8 cellular contexts compared by ENCODE assay signal in the genomic region with DNA sequence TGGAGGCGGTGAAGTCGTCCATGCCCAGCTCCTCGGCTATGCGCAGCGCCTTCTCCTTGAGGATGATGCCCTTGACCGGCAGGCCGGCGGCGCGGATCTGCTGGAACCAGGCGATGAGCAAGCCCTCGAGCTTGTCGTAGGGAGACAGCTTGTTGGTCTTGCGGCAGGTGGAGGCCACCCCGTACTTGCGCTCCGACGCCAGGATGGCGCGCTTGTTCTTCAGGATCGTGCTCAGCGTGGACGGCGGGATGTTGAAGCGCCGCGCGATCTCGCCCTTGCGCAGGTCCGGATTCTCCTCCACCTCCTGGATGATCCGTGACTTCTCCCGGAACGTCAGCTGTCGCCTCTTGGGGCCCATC. TPM values are rescaled to one million over a fixed set of nuclear protein-coding genes. Genes with fewer than 3 reads are reported as not detected.
A peak's percentile ranks its signal among the peaks of the same experiment; 100 is the strongest.
DNase-seq lines count a peak whose midpoint lies in the region; ATAC-seq, FAIRE-seq and TF ChIP-seq lines count a peak whose summit lies in the region.

No MANE protein-coding gene starts in this region.

- H3K27ac ChIP-seq in GM12878 (ENCODE audit: control insufficient read depth, insufficient read depth) (peak overlapping the region; percentile 50), iPS-20b (ENCODE audit: low read length) (no peak overlapping the region), smooth muscle cell (ENCODE audit: low read depth) (no peak overlapping the region)

- no peaks in the 10 kb centered on the region for H3K36me3 ChIP-seq in GM12878 (ENCODE audit: control insufficient read depth in 2 of 2, insufficient read depth in 2 of 2, low read length in 1 of 2)
- peaks cover 7% of the 10 kb centered on the region; the same call in 1 of the 2 replicates for H3K36me3 ChIP-seq in iPS-20b (ENCODE audit: insufficient read depth, low read depth, low read length)
- no peaks in the 10 kb centered on the region for H3K36me3 ChIP-seq in smooth muscle cell (ENCODE audit: low read depth)

- TF ChIP-seq RAD21 in GM12878 (IDR thresholded peaks at IDR 0.05; ENCODE audit: insufficient read depth, low read depth, low read length) = no peak

- peak; percentile 57; the same call in 1 of the 2 replicates for TF ChIP-seq POLR2A in GM12878 (IDR thresholded peaks at IDR 0.05; ENCODE audit: low read depth, low read length)

- ATAC-seq in HG03039 (IDR thresholded peaks at IDR 0.05; ENCODE audit: unreplicated experiment) = peak; percentile 1
- peak; percentile 10; the same call in 2 of the 3 replicates for ATAC-seq in GM12878

- RAD21 ChIA-PET in GM12878 (lab: Charles Lee; ENCODE audit: unreplicated experiment) = interaction anchor here (1.0 to 5.2 kb wide), 12 partner anchors 9 to 299 kb away, joined by 3 to 31 read pairs (median 4); a partner anchor contains a TSS

- peak overlapping the region; percentile 74 for H3K9ac ChIP-seq in GM12878 (ENCODE audit: control insufficient read depth, insufficient read depth, low read length)
- peak overlapping the region; percentile 80 for H3K9ac ChIP-seq in iPS-20b (ENCODE audit: low read depth, low read length)
- H3K9ac ChIP-seq in smooth muscle cell (ENCODE audit: low read depth) = no peak overlapping the region

- peaks cover 16% of the 10 kb centered on the region for H3F3A ChIP-seq in smooth muscle cell (ENCODE audit: low read depth)

- in situ Hi-C loops in ACHN (cut with HindIII; ENCODE audit: low pct_ligation_motif_present, low pct_unique_long_range_greater_than_20kb, low sequenced_read_pairs) (no loop called here), GM13976 (cut with MboI; ENCODE audit: low sequenced_read_pairs, unreplicated experiment) (no loop called here), GM12878 (cut with MboI) (no loop called here)

- peaks cover 17% of the 10 kb centered on the region for H3K4me1 ChIP-seq in GM12878 (ENCODE audit: control insufficient read depth, insufficient read depth, low read length)
- peaks cover 9% of the 10 kb centered on the region; the same call in 1 of the 2 replicates for H3K4me1 ChIP-seq in iPS-20b (ENCODE audit: insufficient read depth, low read length)
- H3K4me1 ChIP-seq in smooth muscle cell (ENCODE audit: low read depth) = peaks cover 6% of the 10 kb centered on the region

- peak overlapping the region; percentile 72 for H3K4me2 ChIP-seq in GM12878 (ENCODE audit: control insufficient read depth, insufficient read depth)
- peak overlapping the region; percentile 94 for H3K4me2 ChIP-seq in smooth muscle cell

- H3K9me3 ChIP-seq in GM12878 (replicated peaks; ENCODE audit: control insufficient read depth, insufficient read depth, low read length) (no peaks in the 10 kb centered on the region), iPS-20b (ENCODE audit: insufficient read depth, low read depth, low read length) (no peaks in the 10 kb centered on the region), smooth muscle cell (replicated peaks; ENCODE audit: low read depth) (no peaks in the 10 kb centered on the region)

- no TSS peak for BruUV-seq in GM12878 (replicated peaks; lab: Mats Ljungman, UMichigan)

- H3K4me3 ChIP-seq in GM12878 (peak overlapping the region; percentile 82), iPS-20b (ENCODE audit: low read length) (peak overlapping the region; percentile 83), smooth muscle cell (peak overlapping the region; percentile 62)

- no peak for TF ChIP-seq EP300 in GM12878 (IDR thresholded peaks at IDR 0.05; ENCODE audit: borderline replicate concordance in 1 of 2, control insufficient read depth in 1 of 2, low read depth in 2 of 2, low read length in 2 of 2)

- H3K79me2 ChIP-seq in GM12878 (ENCODE audit: control insufficient read depth, insufficient read depth, low read length) (peaks cover 14% of the 10 kb centered on the region), smooth muscle cell (ENCODE audit: low read depth) (peaks cover 24% of the 10 kb centered on the region)

- H3K27me3 ChIP-seq in GM12878 (replicated peaks in 1 of 2; ENCODE audit: control insufficient read depth in 2 of 2, insufficient read depth in 2 of 2, low read length in 1 of 2) = no peaks in the 10 kb centered on the region
- peaks cover 14% of the 10 kb centered on the region for H3K27me3 ChIP-seq in iPS-20b (ENCODE audit: insufficient read depth, low read length)
- no peaks in the 10 kb centered on the region for H3K27me3 ChIP-seq in smooth muscle cell (ENCODE audit: low read depth)

- CTCF ChIA-PET in GM12878 (lab: Yijun Ruan, JAX) = interaction anchor here (1.1 to 4.8 kb wide), 8 partner anchors 18 to 299 kb away, joined by 4 to 85 read pairs (median 10); a partner anchor contains a TSS

- 9% methylated on average over 33 of the region's 35 CpGs for WGBS in GM12878 (ENCODE audit: insufficient coverage, insufficient replicate concordance, low lambda C conversion rate, missing lambda C conversion rate)
- 4% methylated on average over 24 of the region's 35 CpGs for WGBS in smooth muscle cell (ENCODE audit: low lambda C conversion rate)

- TF ChIP-seq CTCF in GM13976 (IDR thresholded peaks at IDR 0.05; ENCODE audit: borderline replicate concordance, control extremely low read depth, extremely low read depth, insufficient read depth, missing control alignments) (no peak), GM12878 (IDR thresholded peaks at IDR 0.05 in 2 of 3, conservative IDR thresholded peaks at IDR 0.05 in 1 of 3; ENCODE audit: control insufficient read depth in 2 of 3, extremely low read depth in 1 of 3, insufficient read depth in 1 of 3, low read depth in 3 of 3, low read length in 3 of 3) (no peak), smooth muscle cell (IDR thresholded peaks at IDR 0.05; ENCODE audit: borderline replicate concordance, insufficient read depth, poor library complexity, severe bottlenecking) (no peak)

- POLR2A ChIA-PET in GM12878 (lab: Charles Lee) = interaction anchor here (1.0 to 2.4 kb wide), 3 partner anchors 14 to 58 kb away, joined by 3 to 12 read pairs (median 5); a partner anchor contains a TSS

- intact Hi-C loops in GM12878 (cut with micrococcal nuclease; ENCODE audit: unreplicated experiment) = loop anchor here (2.0 to 10.0 kb wide), 3 partner anchors 69 to 296 kb away; a partner anchor contains a TSS

- H2AFZ ChIP-seq in GM12878 (ENCODE audit: control insufficient read depth, low read depth, low read length) = peak overlapping the region; percentile 55
- H2AFZ ChIP-seq in smooth muscle cell (ENCODE audit: low read depth) = no peak overlapping the region

- DNase-seq in ACHN (peak; percentile 54), GM13976 (ENCODE audit: low spot score) (peak; percentile 60), GM12878 (ENCODE audit: low read depth, low spot score) (no peak), smooth muscle cell (lab: John Stamatoyannopoulos, UW; ENCODE audit: unreplicated experiment) (no peak), NAMALWA (ENCODE audit: low spot score) (no peak)

- H4K20me1 ChIP-seq in GM12878 (ENCODE audit: control insufficient read depth, insufficient read depth) = no peaks in the 10 kb centered on the region
- H4K20me1 ChIP-seq in smooth muscle cell (ENCODE audit: low read depth) = peaks cover 35% of the 10 kb centered on the region

- FAIRE-seq in GM12878 (lab: Jason Lieb, UNC) = no peak

- SMC1A ChIA-PET in GM12878 (lab: Charles Lee; ENCODE audit: uncharacterized antibody, unreplicated experiment) = interaction anchor here (0.8 to 4.6 kb wide), 5 partner anchors 9 to 299 kb away, joined by 3 to 43 read pairs (median 4); a partner anchor contains a TSS

RNA-seq across cellular contexts. Expression of a gene that starts 0.4 kb away (rescaled TPM):
- polyA plus RNA-seq in PFSK-1 (2012; ENCODE audit: insufficient read length, low read depth) = 141 TPM
- total RNA-seq in GM12878 (2013; cell fraction: nucleolus; rRNA removed) = 8.8 and 11.3 TPM in 2 replicates
- 56.6 and 68.6 TPM in 2 replicates for total RNA-seq in GM12878 (2014; rRNA removed)
- total RNA-seq in GM12878 (2014; rRNA removed; fragmentation: Illumina TruSeq; extraction: Trizol) = 24.4 and 27.6 TPM in 2 replicates
- 68.3 and 71.2 TPM in 2 replicates for total RNA-seq in GM12878 (2021)
- 12.5 TPM for polyA plus RNA-seq in GM12878 (2011; ENCODE audit: low read depth)
- polyA plus RNA-seq in GM12878 (2011; rRNA removed) = 4.3 and 7.1 TPM in 2 replicates
- 8.8 and 12.2 TPM in 2 replicates for polyA plus RNA-seq in GM12878 (2011; cell fraction: cytosol; rRNA removed)
- 9.5 and 12.9 TPM in 2 replicates for polyA plus RNA-seq in GM12878 (2011; cell fraction: nucleus; rRNA removed)
- polyA plus RNA-seq in GM12878 (2012) = 24.5 and 35.6 TPM in 2 replicates
- polyA plus RNA-seq in GM12878 (2014; fragmentation: Illumina TruSeq; extraction: Trizol) = 10.9 and 20.9 TPM in 2 replicates
- polyA plus RNA-seq in GM12878 (2014; fragmentation: Nextera tagmentation; extraction: Ambion mirVana) = under 1 TPM; 0.16 to 0.29 TPM
- polyA plus RNA-seq in GM12878 (2014; rRNA removed) = 35.5 and 44.8 TPM in 2 replicates
- polyA plus RNA-seq in GM12878 (2016; fragmentation: Nextera tagmentation; extraction: Ambion mirVana) = 1 to 10 TPM; 1.6 to 2.4 TPM
- 8.2 and 15.1 TPM in 2 replicates for polyA minus RNA-seq in GM12878 (2011; rRNA and poly(A)+ RNA removed)
- polyA minus RNA-seq in GM12878 (2011; cell fraction: cytosol; rRNA and poly(A)+ RNA removed) = 8.4 and 9.0 TPM in 2 replicates
- polyA minus RNA-seq in GM12878 (2011; cell fraction: nucleus; rRNA and poly(A)+ RNA removed) = 7.0 and 12.8 TPM in 2 replicates
- total RNA-seq in smooth muscle cell = 23.6 TPM in 2 replicates
- 10.4 and 13.4 TPM in 2 replicates for polyA plus RNA-seq in smooth muscle cell

RNA-seq across cellular contexts. Expression of a gene that starts 4.9 kb away (rescaled TPM):
- 0.29 TPM for polyA plus RNA-seq in PFSK-1 (2012; ENCODE audit: insufficient read length, low read depth)
- not detected in 2 replicates for total RNA-seq in GM12878 (2013; cell fraction: nucleolus; rRNA removed)
- total RNA-seq in GM12878 (2014; rRNA removed) = not detected in 2 replicates
- total RNA-seq in GM12878 (2014; rRNA removed; fragmentation: Illumina TruSeq; extraction: Trizol) = not detected in 2 replicates
- not detected in 2 replicates for total RNA-seq in GM12878 (2021)
- polyA plus RNA-seq in GM12878 (2011; ENCODE audit: low read depth) = not detected
- not detected in 2 replicates for polyA plus RNA-seq in GM12878 (2011; rRNA removed)
- not detected in 2 replicates for polyA plus RNA-seq in GM12878 (2011; cell fraction: cytosol; rRNA removed)
- 0.18 and 0.29 TPM in 2 replicates for polyA plus RNA-seq in GM12878 (2011; cell fraction: nucleus; rRNA removed)
- polyA plus RNA-seq in GM12878 (2012) = 0.09 TPM in 1 of 2 replicates, not detected in the other
- not detected in 2 replicates for polyA plus RNA-seq in GM12878 (2014; fragmentation: Illumina TruSeq; extraction: Trizol)
- polyA plus RNA-seq in GM12878 (2014; fragmentation: Nextera tagmentation; extraction: Ambion mirVana) = not detected
- polyA plus RNA-seq in GM12878 (2014; rRNA removed) = 0.06 and 0.12 TPM in 2 replicates
- polyA plus RNA-seq in GM12878 (2016; fragmentation: Nextera tagmentation; extraction: Ambion mirVana) = not detected
- not detected in 2 replicates for polyA minus RNA-seq in GM12878 (2011; rRNA and poly(A)+ RNA removed)
- not detected in 2 replicates for polyA minus RNA-seq in GM12878 (2011; cell fraction: cytosol; rRNA and poly(A)+ RNA removed)
- 0.12 TPM in 1 of 2 replicates, not detected in the other for polyA minus RNA-seq in GM12878 (2011; cell fraction: nucleus; rRNA and poly(A)+ RNA removed)
- total RNA-seq in smooth muscle cell = 0.36 and 0.72 TPM in 2 replicates
- polyA plus RNA-seq in smooth muscle cell = 0.32 and 0.47 TPM in 2 replicates

RNA-seq across cellular contexts. Expression of a gene that starts 10.0 kb away (rescaled TPM):
- polyA plus RNA-seq in PFSK-1 (2012; ENCODE audit: insufficient read length, low read depth) = 168 TPM
- total RNA-seq in GM12878 (2013; cell fraction: nucleolus; rRNA removed) = 19.8 and 20.9 TPM in 2 replicates
- total RNA-seq in GM12878 (2014; rRNA removed) (18.5 and 20.7 TPM in 2 replicates), GM12878 (2014; rRNA removed; fragmentation: Illumina TruSeq; extraction: Trizol) (11.2 and 13.0 TPM in 2 replicates), GM12878 (2021) (58.8 and 58.9 TPM in 2 replicates), smooth muscle cell (9.5 and 14.7 TPM in 2 replicates)
- polyA plus RNA-seq in GM12878 (2011; ENCODE audit: low read depth) = 13.9 TPM
- polyA plus RNA-seq in GM12878 (2011; rRNA removed) (11.2 and 20.2 TPM in 2 replicates), GM12878 (2014; fragmentation: Illumina TruSeq; extraction: Trizol) (25.1 and 36.9 TPM in 2 replicates), GM12878 (2014; fragmentation: Nextera tagmentation; extraction: Ambion mirVana) (1 to 10 TPM; 4.6 to 8.6 TPM), GM12878 (2014; rRNA removed) (37.0 and 44.2 TPM in 2 replicates), GM12878 (2016; fragmentation: Nextera tagmentation; extraction: Ambion mirVana) (10 to 100 TPM; 28.4 to 28.7 TPM), smooth muscle cell (11.1 and 14.8 TPM in 2 replicates)
- polyA plus RNA-seq in GM12878 (2011; cell fraction: cytosol; rRNA removed) = 33.1 and 37.6 TPM in 2 replicates
- 145 and 172 TPM in 2 replicates for polyA plus RNA-seq in GM12878 (2011; cell fraction: nucleus; rRNA removed)
- polyA plus RNA-seq in GM12878 (2012) = 27.8 and 28.4 TPM in 2 replicates
- 11.0 and 22.2 TPM in 2 replicates for polyA minus RNA-seq in GM12878 (2011; rRNA and poly(A)+ RNA removed)
- polyA minus RNA-seq in GM12878 (2011; cell fraction: cytosol; rRNA and poly(A)+ RNA removed) = 12.4 and 15.6 TPM in 2 replicates
- 13.5 and 22.2 TPM in 2 replicates for polyA minus RNA-seq in GM12878 (2011; cell fraction: nucleus; rRNA and poly(A)+ RNA removed)

RNA-seq across cellular contexts. Expression of a gene that starts 18.6 kb away (rescaled TPM):
- polyA plus RNA-seq in PFSK-1 (2012; ENCODE audit: insufficient read length, low read depth) = 203 TPM
- 2.7 and 3.8 TPM in 2 replicates for total RNA-seq in GM12878 (2013; cell fraction: nucleolus; rRNA removed)
- total RNA-seq in GM12878 (2014; rRNA removed) (59.2 and 64.5 TPM in 2 replicates), GM12878 (2014; rRNA removed; fragmentation: Illumina TruSeq; extraction: Trizol) (25.2 and 27.1 TPM in 2 replicates), GM12878 (2021) (65.9 and 67.5 TPM in 2 replicates), smooth muscle cell (7.6 and 11.8 TPM in 2 replicates)
- polyA plus RNA-seq in GM12878 (2011; ENCODE audit: low read depth) = 5.7 TPM
- polyA plus RNA-seq in GM12878 (2011; rRNA removed) (6.9 and 22.6 TPM in 2 replicates), GM12878 (2014; fragmentation: Illumina TruSeq; extraction: Trizol) (2.3 and 17.5 TPM in 2 replicates), GM12878 (2014; fragmentation: Nextera tagmentation; extraction: Ambion mirVana) (1 to 10 TPM in 1 of 2 experiments, under 1 TPM in 1; 0.80 to 7.6 TPM), GM12878 (2014; rRNA removed) (50.2 and 62.0 TPM in 2 replicates), GM12878 (2016; fragmentation: Nextera tagmentation; extraction: Ambion mirVana) (10 to 100 TPM; 90.8 to 96.3 TPM), smooth muscle cell (33.4 and 46.7 TPM in 2 replicates)
- polyA plus RNA-seq in GM12878 (2011; cell fraction: cytosol; rRNA removed) = 42.5 and 66.1 TPM in 2 replicates
- polyA plus RNA-seq in GM12878 (2011; cell fraction: nucleus; rRNA removed) = 25.9 and 34.8 TPM in 2 replicates
- polyA plus RNA-seq in GM12878 (2012) = 22.4 and 26.6 TPM in 2 replicates
- polyA minus RNA-seq in GM12878 (2011; rRNA and poly(A)+ RNA removed) = 16.0 and 29.6 TPM in 2 replicates
- 16.8 and 25.3 TPM in 2 replicates for polyA minus RNA-seq in GM12878 (2011; cell fraction: cytosol; rRNA and poly(A)+ RNA removed)
- 6.3 and 9.6 TPM in 2 replicates for polyA minus RNA-seq in GM12878 (2011; cell fraction: nucleus; rRNA and poly(A)+ RNA removed)

RNA-seq across cellular contexts. Expression of a gene that starts 34.2 kb away (rescaled TPM):
- polyA plus RNA-seq in PFSK-1 (2012; ENCODE audit: insufficient read length, low read depth) = 23.8 TPM
- 7.0 and 7.1 TPM in 2 replicates for total RNA-seq in GM12878 (2013; cell fraction: nucleolus; rRNA removed)
- total RNA-seq in GM12878 (2014; rRNA removed) (11.6 and 13.2 TPM in 2 replicates), GM12878 (2014; rRNA removed; fragmentation: Illumina TruSeq; extraction: Trizol) (3.8 and 4.7 TPM in 2 replicates), GM12878 (2021) (12.3 and 12.4 TPM in 2 replicates), smooth muscle cell (3.1 and 9.9 TPM in 2 replicates)
- 3.5 TPM for polyA plus RNA-seq in GM12878 (2011; ENCODE audit: low read depth)
- polyA plus RNA-seq in GM12878 (2011; rRNA removed) (1.7 and 3.8 TPM in 2 replicates), GM12878 (2014; fragmentation: Illumina TruSeq; extraction: Trizol) (1.8 and 3.8 TPM in 2 replicates), GM12878 (2014; fragmentation: Nextera tagmentation; extraction: Ambion mirVana) (1 to 10 TPM; 4.4 to 5.8 TPM), GM12878 (2014; rRNA removed) (9.7 and 11.1 TPM in 2 replicates), GM12878 (2016; fragmentation: Nextera tagmentation; extraction: Ambion mirVana) (10 to 100 TPM; 10.5 to 13.1 TPM), smooth muscle cell (10.9 and 14.7 TPM in 2 replicates)
- 6.4 and 8.4 TPM in 2 replicates for polyA plus RNA-seq in GM12878 (2011; cell fraction: cytosol; rRNA removed)
- 3.8 and 5.3 TPM in 2 replicates for polyA plus RNA-seq in GM12878 (2011; cell fraction: nucleus; rRNA removed)
- polyA plus RNA-seq in GM12878 (2012) = 7.3 and 11.5 TPM in 2 replicates
- polyA minus RNA-seq in GM12878 (2011; rRNA and poly(A)+ RNA removed) = 3.9 and 8.0 TPM in 2 replicates
- 1.8 and 3.9 TPM in 2 replicates for polyA minus RNA-seq in GM12878 (2011; cell fraction: cytosol; rRNA and poly(A)+ RNA removed)
- polyA minus RNA-seq in GM12878 (2011; cell fraction: nucleus; rRNA and poly(A)+ RNA removed) = 4.0 and 7.7 TPM in 2 replicates

Comparison
In these comparisons a context has a peak if more than half of its experiments do, and no peak if none do; other contexts are left out.
1. DNase-seq: peak in ACHN (single experiment) and GM13976 (single experiment); none in GM12878 (single experiment), smooth muscle cell (single experiment) and NAMALWA (single experiment).
2. Peak in every context shown above with its lines, with median percentiles within 50 percentile points of each other: H3K4me3 ChIP-seq.